Comparison of ENCODE assay signal across 19 cellular contexts in the genomic region with DNA sequence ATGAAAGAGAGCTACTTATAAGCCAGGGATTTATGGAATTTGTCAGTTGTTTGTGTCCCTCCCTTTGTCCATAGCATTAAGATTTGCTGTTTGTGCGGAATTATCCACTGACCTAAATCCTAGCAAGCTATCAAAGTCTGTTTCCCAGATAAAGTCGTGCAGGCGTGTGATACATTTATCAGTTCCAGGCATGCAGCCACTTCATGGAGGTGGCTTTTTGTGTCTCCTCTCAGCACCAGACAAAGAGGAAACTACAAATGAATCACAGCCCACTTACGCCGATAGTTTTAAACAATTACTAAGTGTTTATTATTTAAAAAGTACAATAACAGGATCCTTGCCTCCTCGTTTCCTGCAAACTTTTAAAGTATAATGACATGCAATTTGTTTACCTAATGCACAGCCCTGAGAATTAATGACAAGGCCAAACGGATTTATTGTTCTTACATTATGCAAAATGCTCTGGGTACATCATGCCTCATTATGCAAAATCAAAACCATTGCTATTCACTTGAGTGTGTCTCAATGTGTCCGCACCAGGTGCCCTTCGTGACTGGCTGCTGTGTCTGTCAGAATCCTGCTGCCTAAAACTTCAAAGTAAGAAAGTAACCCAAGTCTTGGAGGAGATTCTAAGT.
"Had no signal": no experiment of that assay in that cellular context is flagged by ENCODE, and none has a peak within 500 bp of the region (broad histone marks: within the 10 kb centered on the region; RNA-seq: fewer than 3 reads in every experiment).

No MANE protein-coding gene starts in this region.

- H3K27ac Mint-ChIP-seq: activated CD8-positive, alpha-beta T cell treated with anti-CD3 and anti-CD28 coated beads, Interleukin-2, amount 10 ng/mL, durations not matched to agents 7 days and 5 days; activated T-helper 1 cell treated with anti-CD3 and anti-CD28 coated beads, Interleukin-12 subunit alpha, Interleukin-12 subunit beta, Interleukin-2, Interleukin-4 antibody, amounts not matched to agents 30 ng/mL and 10 ng/mL and 1 ng/mL, durations not matched to agents 14 hours and 24 hours and 36 hours; naive B cell; T-cell; T-helper 2 cell treated with Interferon-gamma antibody and Interleukin-4, amounts not matched to agents 5 μg/mL and 100 μg/mL, for 36 hours had no signal

- H3K4me1 Mint-ChIP-seq: naive B cell, T-cell had no signal

- H3K27me3 Mint-ChIP-seq: T-cell had no signal

- H3K4me3 Mint-ChIP-seq: activated CD8-positive, alpha-beta T cell treated with anti-CD3 and anti-CD28 coated beads, Interleukin-2, amount 10 ng/mL, durations not matched to agents 7 days and 5 days; activated T-helper 1 cell treated with anti-CD3 and anti-CD28 coated beads, Interleukin-12 subunit alpha, Interleukin-12 subunit beta, Interleukin-2, Interleukin-4 antibody, amounts not matched to agents 30 ng/mL and 10 ng/mL and 1 ng/mL, durations not matched to agents 14 hours and 24 hours and 36 hours; naive B cell; T-cell; T-helper 2 cell treated with Interferon-gamma antibody and Interleukin-4, amounts not matched to agents 5 μg/mL and 100 μg/mL, for 36 hours had no signal

- H3K36me3 ChIP-seq: gastroesophageal sphincter, sigmoid colon, WERI-Rb-1 had no signal

- H3K27ac ChIP-seq: gastroesophageal sphincter, sigmoid colon, WERI-Rb-1 had no signal

- H3K4me1 ChIP-seq: gastroesophageal sphincter, sigmoid colon had no signal

- H3K27me3 ChIP-seq: gastroesophageal sphincter, sigmoid colon had no signal

- H3K36me3 Mint-ChIP-seq: naive B cell, T-cell had no signal

- H3K4me3 ChIP-seq: gastroesophageal sphincter, lung, sigmoid colon had no signal

- ATAC-seq: activated CD8-positive, alpha-beta T cell treated with anti-CD3 and anti-CD28 coated beads, Interleukin-2, amount 10 ng/mL, durations not matched to agents 7 days and 5 days; gastroesophageal sphincter; left colon had no signal

- H3K9me3 ChIP-seq: sigmoid colon had no signal

- DNase-seq: activated CD4-positive, alpha-beta T cell treated with anti-CD3 and anti-CD28 coated beads, Interleukin-2, amount 50 U/mL, for 1 hour; activated CD4-positive, CD25-positive, alpha-beta regulatory T cell treated with anti-CD3 and anti-CD28 coated beads, Interleukin-2, amount 50 U/mL, for 72 hours; activated CD8-positive, alpha-beta T cell treated with anti-CD3 and anti-CD28 coated beads, Interleukin-2, amount 10 ng/mL, durations not matched to agents 7 days and 5 days; activated gamma-delta T cell; activated naive CD4-positive, alpha-beta T cell treated with anti-CD3 and anti-CD28 coated beads, Interleukin-2, amount 50 U/mL, for 16 hours; central memory CD4-positive, alpha-beta T cell; head of caudate nucleus; left colon; naive B cell; posterior cingulate gyrus; sigmoid colon; stimulated activated CD4-positive, alpha-beta T cell treated with anti-CD3 and anti-CD28 coated beads, Interleukin-4, amount 100 ng/mL, for 1 hour; stimulated activated naive CD4-positive, alpha-beta T cell; T-cell; WERI-Rb-1 had no signal
